Comparison of ENCODE assay signal across 10 cellular contexts in the genomic region with DNA sequence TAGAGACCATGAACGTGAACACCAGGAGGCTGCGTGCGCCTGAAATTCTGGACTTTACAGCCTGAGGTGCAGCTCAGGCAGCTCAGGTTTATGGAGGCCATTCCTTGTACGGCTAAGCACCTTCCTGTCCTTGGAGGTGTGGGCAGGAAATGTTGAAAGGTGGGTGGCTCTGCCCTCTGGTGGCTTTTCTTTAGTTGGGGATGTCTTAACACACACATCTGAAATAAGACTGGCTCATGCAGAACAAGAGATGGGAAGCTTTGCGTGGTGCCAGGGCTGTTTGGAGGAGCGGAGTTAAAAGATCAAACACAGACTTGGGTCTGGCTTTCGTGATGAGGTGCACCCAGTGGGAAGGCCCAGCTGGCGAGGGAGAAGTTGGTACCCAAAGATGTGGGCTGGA.
DNase-seq lines count a peak whose midpoint lies in the region; ATAC-seq and TF ChIP-seq lines count a peak whose summit lies in the region.
"Had no signal": no experiment of that assay in that cellular context is flagged by ENCODE, and none has a peak within 500 bp of the region (broad histone marks: within the 10 kb centered on the region; RNA-seq: fewer than 3 reads in every experiment).

No MANE protein-coding gene starts in this region.

- no peak; the same call in 1 of the 2 replicates for TF ChIP-seq CTCF in Panc1 (IDR thresholded peaks at IDR 0.05)
- peak; percentile 5 for TF ChIP-seq CTCF in foreskin fibroblast (IDR thresholded peaks at IDR 0.05; ENCODE audit: low read depth, low read length)

- H3K9me3 ChIP-seq in Panc1 (ENCODE audit: control insufficient read depth, insufficient read depth, low read depth, low read length) = no peaks in the 10 kb centered on the region
- H3K9me3 ChIP-seq: Peyer's patch had no signal

- H3K4me3 ChIP-seq in Panc1 (ENCODE audit: low read depth in 2 of 2, low read length in 2 of 2) (no peak overlapping the region), foreskin fibroblast (ENCODE audit: low read depth in 1 of 2, low read length in 2 of 2) (no peak overlapping the region)
- H3K4me3 ChIP-seq: Peyer's patch had no signal

- H3K27ac ChIP-seq in Panc1 (ENCODE audit: low read length) = no peak overlapping the region
- H3K27ac ChIP-seq: Peyer's patch had no signal

- DNase-seq in HCEC 1CT (peak; percentile 42), Panc1 (ENCODE audit: low read depth, low spot score) (no peak), foreskin fibroblast (no peak), renal cortical epithelial cell (ENCODE audit: low read depth) (peak; percentile 59), CD1c-positive myeloid dendritic cell (ENCODE audit: extremely low spot score) (no peak)
- DNase-seq: activated CD8-positive, alpha-beta T cell treated with anti-CD3 and anti-CD28 coated beads, Interleukin-2, amount 10 ng/mL, durations not matched to agents 7 days and 5 days; stimulated activated naive B cell treated with anti-CD40 and anti-IgM and Interleukin-4, amounts not matched to agents 10 μg/mL and 1 μg/mL and 100 μg/mL, for 72 hours had no signal

- in situ Hi-C loops in Panc1 (cut with HindIII; ENCODE audit: low pct_unique_long_range_greater_than_20kb, low sequenced_read_pairs) = no loop called here

- H3K27me3 ChIP-seq in Panc1 (ENCODE audit: control insufficient read depth, insufficient read depth, low read length) = no peaks in the 10 kb centered on the region
- H3K27me3 ChIP-seq: Peyer's patch had no signal

- BruUV-seq in Panc1 (replicated peaks; lab: Mats Ljungman, UMichigan) = no TSS peak

- no peaks in the 10 kb centered on the region for H3K36me3 ChIP-seq in Panc1 (ENCODE audit: control insufficient read depth, insufficient read depth, low read length)

- CTCF ChIA-PET in Panc1 (lab: Charles Lee) = no interaction called here

- intact Hi-C loops in Panc1 (cut with micrococcal nuclease; ENCODE audit: unreplicated experiment) = no loop called here

- ATAC-seq in Panc1 (peak; percentile 85), HG02852 (IDR thresholded peaks at IDR 0.05; ENCODE audit: unreplicated experiment) (no peak), GM18861 (IDR thresholded peaks at IDR 0.05; ENCODE audit: unreplicated experiment) (no peak)
- ATAC-seq: activated CD8-positive, alpha-beta T cell treated with anti-CD3 and anti-CD28 coated beads, Interleukin-2, amount 10 ng/mL, durations not matched to agents 7 days and 5 days; stimulated activated naive B cell treated with anti-CD40 and anti-IgM and Interleukin-4, amounts not matched to agents 10 μg/mL and 1 μg/mL and 100 μg/mL, for 72 hours had no signal

- POLR2A ChIA-PET in Panc1 (lab: Charles Lee) = no interaction called here

- no peaks in the 10 kb centered on the region for H3K4me1 ChIP-seq in Panc1 (ENCODE audit: control insufficient read depth, insufficient read depth, low read length)
- H3K4me1 ChIP-seq: Peyer's patch had no signal

Comparison
In these comparisons a context has a peak if more than half of its experiments do, and no peak if none do; other contexts are left out.
1. DNase-seq: peak in HCEC 1CT (single experiment) and renal cortical epithelial cell (single experiment); none in Panc1 (single experiment), foreskin fibroblast (0 of 2) and CD1c-positive myeloid dendritic cell (single experiment).